ENCODE assay signal across 24 cellular contexts in genomic region chr21:39362733-39363132, GRCh38.
"Had no signal": no experiment of that assay in that cellular context is flagged by ENCODE, and none has a peak within 500 bp of the region (broad histone marks: within the 10 kb centered on the region; RNA-seq: fewer than 3 reads in every experiment).

No MANE protein-coding gene starts in this region.

- H3K27ac ChIP-seq: SJSA1 had no signal

- DNase-seq: NCI-H1048, NCI-H1105, NCI-H1417, NCI-H1436 treated with DMSO at 0.1 percent for 48 hours, NCI-H1694 treated with DMSO at 0.1 percent for 48 hours, NCI-H1930, NCI-H2081, NCI-H2171, NCI-H226, NCI-H446, NCI-H510A, NCI-H524 treated with DMSO at 0.1 percent for 48 hours, NCI-H69, NCI-H774, Right ventricle myocardium superior, RPMI8226, SIG-M5, SK-N-SH, SW 1271, T-cell had no signal

- H3K27ac Mint-ChIP-seq: T-cell had no signal

- H3K4me1 Mint-ChIP-seq: T-cell had no signal

- H3K4me2 ChIP-seq: SK-N-SH had no signal

- H3K36me3 Mint-ChIP-seq: IgD-negative memory B cell, T-cell had no signal

- H3K9me3 ChIP-seq: SJSA1, SK-N-SH had no signal

- H3K36me3 ChIP-seq: SJSA1 had no signal

- FAIRE-seq: HepG2, RCC 7860 had no signal

- H3K27me3 ChIP-seq: SJSA1 had no signal

- H3K4me3 Mint-ChIP-seq: T-cell had no signal

- H3K4me3 ChIP-seq: SJSA1 had no signal

- H3K9ac ChIP-seq: SK-N-SH had no signal

- ATAC-seq: HepG2, T-cell had no signal

- H3K9me3 Mint-ChIP-seq: T-cell had no signal
